Comparison of ENCODE assay signal across 11 cellular contexts in the genomic region with DNA sequence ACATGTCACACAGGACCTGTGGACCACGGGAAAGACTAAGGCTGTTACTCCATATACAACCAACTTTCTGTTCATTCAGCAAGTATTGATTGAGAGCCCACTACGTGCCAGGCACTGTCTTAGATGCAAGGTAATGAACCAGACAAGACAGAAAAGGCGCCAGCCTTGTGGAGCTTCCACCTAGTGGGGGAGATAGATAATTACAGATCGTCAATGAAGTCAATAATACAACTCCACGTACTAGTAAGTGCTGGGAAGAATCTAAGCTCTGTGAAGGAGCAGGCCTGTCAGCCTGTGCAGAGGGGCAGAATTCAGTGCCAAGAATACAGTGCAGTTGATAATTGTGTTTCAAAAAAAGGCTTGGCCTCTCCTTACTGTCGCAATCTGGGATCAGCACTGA.
DNase-seq lines count a peak whose midpoint lies in the region; ATAC-seq, FAIRE-seq and TF ChIP-seq lines count a peak whose summit lies in the region.
"Had no signal": no experiment of that assay in that cellular context is flagged by ENCODE, and none has a peak within 500 bp of the region (broad histone marks: within the 10 kb centered on the region; RNA-seq: fewer than 3 reads in every experiment).

No MANE protein-coding gene starts in this region.

- no peaks in the 10 kb centered on the region for H3K27me3 ChIP-seq in HCT116 (ENCODE audit: insufficient read depth, low read length)

- 30% methylated on average over 6 of the region's 6 CpGs for WGBS in A549 (ENCODE audit: missing lambda C conversion rate)

- H3K4me2 ChIP-seq in A549 (no peak overlapping the region), HCT116 (ENCODE audit: low read length) (no peak overlapping the region)

- intact Hi-C loops in HCT116 (cut with micrococcal nuclease): loop anchor here (5.0 to 10.0 kb wide), 3 partner anchors 522 to 805 kb away; partner anchors contain the start of gene PTPRG

- POLR2A ChIA-PET in A549 (lab: Yijun Ruan, JAX) (no interaction called here), HCT116 (lab: Charles Lee) (no interaction called here)
- POLR2A ChIA-PET in activated CD8-positive, alpha-beta T cell treated with anti-CD3 and anti-CD28 coated beads, Interleukin-2, amount 10 ng/mL, durations not matched to agents 7 days and 5 days (lab: Charles Lee): no interaction called here

- H3K4me3 ChIP-seq in A549 (no peak overlapping the region), HCT116 (replicated peaks in 1 of 2; ENCODE audit: low read depth in 1 of 2, low read length in 2 of 2) (no peak overlapping the region), WI38 (ENCODE audit: low read depth, low read length) (no peak overlapping the region)

- H3K27ac ChIP-seq in A549: no peak overlapping the region
- H3K27ac ChIP-seq in HCT116 (ENCODE audit: low read depth, low read length): no peak overlapping the region

- DNase-seq in A549 (ENCODE audit: low read depth in 1 of 2, low spot score in 1 of 2) (peak in 1 of 2 experiments; percentile 6), HCT116 (ENCODE audit: low read depth, low spot score) (peak; percentile 0), inferior parietal cortex (ENCODE audit: extremely low spot score) (peak; percentile 36), NCI-H2107 treated with DMSO at 0.1 percent for 48 hours (lab: John Stamatoyannopoulos, UW; ENCODE audit: unreplicated experiment) (no peak), C1 segment of cervical spinal cord (lab: John Stamatoyannopoulos, UW) (no peak)
- DNase-seq in activated CD8-positive, alpha-beta T cell treated with anti-CD3 and anti-CD28 coated beads, Interleukin-2, amount 10 ng/mL, durations not matched to agents 7 days and 5 days: no peak
- DNase-seq: DMS153 had no signal

- TF ChIP-seq CTCF in A549 (IDR thresholded peaks at IDR 0.05) (peak; percentile 21; the same call in 1 of the 3 replicates), HCT116 (IDR thresholded peaks at IDR 0.05 in 2 of 3, conservative IDR thresholded peaks at IDR 0.05 in 1 of 3; ENCODE audit: borderline replicate concordance in 1 of 3, insufficient read depth in 1 of 3, low read depth in 2 of 3, low read length in 2 of 3) (peak in 2 of 3 experiments; percentile 34 to 39; a peak in 3 of 6 replicates), WI38 (IDR thresholded peaks at IDR 0.05; ENCODE audit: low read depth, low read length) (peak; percentile 19; the same call in 1 of the 2 replicates)

- ATAC-seq in A549 (peak in 1 of 2 experiments; percentile 49; a peak in 2 of 6 replicates), HCT116 (peak; percentile 53; the same call in 1 of the 2 replicates), HG02840 (IDR thresholded peaks at IDR 0.05; ENCODE audit: low FRiP score, unreplicated experiment) (no peak)
- no peak for ATAC-seq in activated CD8-positive, alpha-beta T cell treated with anti-CD3 and anti-CD28 coated beads, Interleukin-2, amount 10 ng/mL, durations not matched to agents 7 days and 5 days

- H3K4me1 ChIP-seq in A549 (no peaks in the 10 kb centered on the region), HCT116 (ENCODE audit: control insufficient read depth in 1 of 2, insufficient read depth in 2 of 2, low read length in 2 of 2) (no peaks in the 10 kb centered on the region)

- no peak for TF ChIP-seq EP300 in A549 (IDR thresholded peaks at IDR 0.05)

- peaks cover 5% of the 10 kb centered on the region for H3K4me1 Mint-ChIP-seq in activated CD8-positive, alpha-beta T cell treated with anti-CD3 and anti-CD28 coated beads, Interleukin-2, amount 10 ng/mL, durations not matched to agents 7 days and 5 days (ENCODE audit: low read depth)

- H3K4me3 Mint-ChIP-seq in activated CD8-positive, alpha-beta T cell treated with anti-CD3 and anti-CD28 coated beads, Interleukin-2, amount 10 ng/mL, durations not matched to agents 7 days and 5 days: no peak overlapping the region
- H3K4me3 Mint-ChIP-seq: T-helper 1 cell treated with Interleukin-12 subunit alpha and Interleukin-12 subunit beta and Interleukin-4 antibody, amounts not matched to agents 30 μg/mL and 1 μg/mL, for 36 hours had no signal

- BruUV-seq in HCT116 (replicated peaks; lab: Mats Ljungman, UMichigan): no TSS peak

- FAIRE-seq in A549 (lab: Jason Lieb, UNC): no peak
- FAIRE-seq: colon had no signal

- TF ChIP-seq POLR2A in A549 (IDR thresholded peaks at IDR 0.05; ENCODE audit: low read length) (no peak), HCT116 (IDR thresholded peaks at IDR 0.05; ENCODE audit: borderline replicate concordance, extremely low read depth, insufficient read depth, insufficient read length) (no peak)

- TF ChIP-seq RAD21 in A549 (conservative IDR thresholded peaks at IDR 0.05 in 1 of 2, IDR thresholded peaks at IDR 0.05 in 1 of 2) (no peak), HCT116 (IDR thresholded peaks at IDR 0.05; ENCODE audit: low read depth) (0 out of 2 replicates have a peak, but pooled peaks have one; percentile 18)

- no peak overlapping the region for H3K27ac Mint-ChIP-seq in activated CD8-positive, alpha-beta T cell treated with anti-CD3 and anti-CD28 coated beads, Interleukin-2, amount 10 ng/mL, durations not matched to agents 7 days and 5 days
- H3K27ac Mint-ChIP-seq: T-helper 1 cell treated with Interleukin-12 subunit alpha and Interleukin-12 subunit beta and Interleukin-4 antibody, amounts not matched to agents 30 μg/mL and 1 μg/mL, for 36 hours had no signal

- H3K9me3 Mint-ChIP-seq in activated CD8-positive, alpha-beta T cell treated with anti-CD3 and anti-CD28 coated beads, Interleukin-2, amount 10 ng/mL, durations not matched to agents 7 days and 5 days (ENCODE audit: insufficient read depth): no peaks in the 10 kb centered on the region
- H3K9me3 Mint-ChIP-seq: T-helper 1 cell treated with Interleukin-12 subunit alpha and Interleukin-12 subunit beta and Interleukin-4 antibody, amounts not matched to agents 30 μg/mL and 1 μg/mL, for 36 hours had no signal

- no peaks in the 10 kb centered on the region for H3K36me3 ChIP-seq in HCT116 (ENCODE audit: control insufficient read depth in 1 of 2, insufficient read depth in 2 of 2, low read length in 2 of 2)

- H3K9me3 ChIP-seq in A549 (no peaks in the 10 kb centered on the region), HCT116 (ENCODE audit: control insufficient read depth in 1 of 2, insufficient read depth in 1 of 2, low read depth in 1 of 2, low read length in 2 of 2) (no peaks in the 10 kb centered on the region)

- no peak overlapping the region for H3K9ac ChIP-seq in HCT116 (ENCODE audit: low read length)

- CTCF ChIA-PET in A549 (lab: Yijun Ruan, JAX) (interaction anchor here (1.0 to 2.5 kb wide), 7 partner anchors 8 to 1426 kb away, joined by 3 to 8 read pairs (median 4); no protein-coding TSS in a partner anchor), HCT116 (lab: Charles Lee) (interaction anchor here (1.7 kb wide), 1 partner anchor 657 kb away, joined by 5 read pairs; no protein-coding TSS in a partner anchor)
- CTCF ChIA-PET in activated CD8-positive, alpha-beta T cell treated with anti-CD3 and anti-CD28 coated beads, Interleukin-2, amount 10 ng/mL, durations not matched to agents 7 days and 5 days (lab: Charles Lee): interaction anchor here (1.1 to 2.3 kb wide), 3 partner anchors 44 to 329 kb away, joined by 3 to 8 read pairs (median 4); no protein-coding TSS in a partner anchor

- no peak overlapping the region for H2AFZ ChIP-seq in HCT116 (ENCODE audit: low read depth, low read length, poor library complexity, severe bottlenecking)

- H3K9me2 ChIP-seq in HCT116 (ENCODE audit: insufficient read depth): no peaks in the 10 kb centered on the region

- H4K20me1 ChIP-seq in HCT116 (ENCODE audit: insufficient read depth): no peaks in the 10 kb centered on the region

- RAD21 ChIA-PET in HCT116 (lab: Charles Lee; ENCODE audit: low non-redundant PET in 1 of 2, low total read pairs in 2 of 2, uncharacterized antibody in 2 of 2, unreplicated experiment in 2 of 2): interaction anchor here in 1 of 2 experiments (0.7 kb wide), 1 partner anchor 57 kb away, joined by 3 read pairs; no protein-coding TSS in a partner anchor

- H3K79me2 ChIP-seq in HCT116 (ENCODE audit: insufficient read depth, low read length): no peaks in the 10 kb centered on the region

- no peaks in the 10 kb centered on the region for H3K36me3 Mint-ChIP-seq in activated CD8-positive, alpha-beta T cell treated with anti-CD3 and anti-CD28 coated beads, Interleukin-2, amount 10 ng/mL, durations not matched to agents 7 days and 5 days (ENCODE audit: low read depth)

- H3K27me3 Mint-ChIP-seq in activated CD8-positive, alpha-beta T cell treated with anti-CD3 and anti-CD28 coated beads, Interleukin-2, amount 10 ng/mL, durations not matched to agents 7 days and 5 days (ENCODE audit: low read depth): no peaks in the 10 kb centered on the region

TF ChIP-seq in A549, 52 proteins besides CTCF, POLR2A, EP300 and RAD21:
- no peak for TF ChIP-seq CEBPB (IDR thresholded peaks at IDR 0.05)
- TF ChIP-seq, protein P1, sequence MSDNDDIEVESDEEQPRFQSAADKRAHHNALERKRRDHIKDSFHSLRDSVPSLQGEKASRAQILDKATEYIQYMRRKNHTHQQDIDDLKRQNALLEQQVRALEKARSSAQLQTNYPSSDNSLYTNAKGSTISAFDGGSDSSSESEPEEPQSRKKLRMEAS (IDR thresholded peaks at IDR 0.05): no peak
- TF ChIP-seq RARB (CRISPR knock-in tag; IDR thresholded peaks at IDR 0.05): no peak
- TF ChIP-seq GATA3 (IDR thresholded peaks at IDR 0.05; ENCODE audit: borderline replicate concordance): no peak
- no peak for TF ChIP-seq JUN (IDR thresholded peaks at IDR 0.05)
- TF ChIP-seq ESRRA (IDR thresholded peaks at IDR 0.05; ENCODE audit: borderline replicate concordance, low read length): no peak

TF ChIP-seq in HCT116, 20 proteins besides CTCF, POLR2A, EP300 and RAD21:
- TF ChIP-seq YY1 (IDR thresholded peaks at IDR 0.05; ENCODE audit: extremely low read depth, insufficient replicate concordance, low read depth, low read length): no peak

Comparison
In these comparisons a context has a peak if more than half of its experiments do, and no peak if none do; other contexts are left out.
1. DNase-seq: peak in HCT116 (single experiment) and inferior parietal cortex (single experiment); none in NCI-H2107 treated with DMSO at 0.1 percent for 48 hours (single experiment), C1 segment of cervical spinal cord (0 of 14) and activated CD8-positive, alpha-beta T cell treated with anti-CD3 and anti-CD28 coated beads, Interleukin-2, amount 10 ng/mL, durations not matched to agents 7 days and 5 days (single experiment).
2. Of the 6 proteins assayed by ChIP-seq in both A549 and HCT116: peak only in A549: none; only in HCT116: RAD21; in both: CTCF; in neither: 4.
3. Peak in every context shown above with its lines, with median percentiles within 50 percentile points of each other: CTCF ChIP-seq.